21 cellular contexts compared by ENCODE assay signal in the genomic region with DNA sequence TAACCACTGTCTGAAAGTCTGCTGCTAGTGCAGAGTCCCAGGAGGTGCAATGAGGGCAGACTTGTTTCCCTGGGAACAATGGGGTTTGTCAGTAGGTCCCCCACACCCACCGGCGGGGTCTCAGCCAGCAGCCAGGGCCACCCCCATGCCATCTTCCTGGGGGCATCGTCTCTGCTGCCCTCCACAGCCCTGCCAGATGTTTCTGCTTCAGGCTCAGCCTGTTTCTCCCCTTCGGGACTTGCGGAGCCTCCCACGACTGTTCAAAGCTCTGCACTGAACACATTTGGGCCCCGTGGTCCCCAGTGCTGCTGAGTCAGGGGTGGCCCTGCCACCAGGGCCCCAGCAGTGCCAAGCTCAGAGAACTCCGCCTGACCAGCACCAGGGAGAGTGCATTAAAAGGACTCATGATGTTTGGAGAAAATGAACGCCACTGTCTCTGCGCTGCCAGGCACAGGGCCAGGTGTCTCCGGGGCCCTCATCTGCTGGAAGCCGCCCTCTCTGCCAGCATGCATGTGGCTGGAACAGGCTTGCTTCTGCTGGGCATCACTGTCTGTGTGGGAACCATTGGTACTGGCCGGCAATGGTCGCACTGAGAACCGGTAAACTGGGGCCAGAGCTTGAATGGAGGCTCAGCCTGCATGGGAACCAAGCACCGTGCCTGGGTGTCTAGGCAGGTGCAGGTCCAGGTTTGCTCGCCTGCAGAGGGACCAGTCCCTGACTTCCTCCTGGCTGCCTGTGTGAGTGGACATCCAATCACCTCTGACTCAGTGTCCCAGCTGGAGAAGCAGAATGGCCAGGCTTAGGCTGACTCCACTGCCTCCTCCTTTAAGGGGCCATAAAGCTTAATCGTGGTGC.
"Had no signal": no experiment of that assay in that cellular context is flagged by ENCODE, and none has a peak within 500 bp of the region (broad histone marks: within the 10 kb centered on the region; RNA-seq: fewer than 3 reads in every experiment).

No MANE protein-coding gene starts in this region.

- H2AFZ ChIP-seq: parathyroid adenoma had no signal

- H3K9me3 ChIP-seq: gastrocnemius medialis, neutrophil, prostate gland, testis, tibial artery had no signal

- H3K9ac ChIP-seq: parathyroid adenoma had no signal

- H3K27ac ChIP-seq: dorsolateral prefrontal cortex, gastrocnemius medialis, neutrophil, parathyroid adenoma, prostate gland, skin epidermis, spleen, testis, tibial artery had no signal

- DNase-seq: dorsolateral prefrontal cortex; effector CD4-positive, alpha-beta T cell; foreskin fibroblast; gastrocnemius medialis; kidney; mesenchymal stem cell; midbrain; naive thymus-derived CD4-positive, alpha-beta T cell; right cardiac atrium; spleen; stimulated activated CD4-positive, alpha-beta T cell treated with anti-CD3 and anti-CD28 coated beads, Interleukin-4, amount 100 ng/mL, for 4 hours; stimulated activated naive CD8-positive, alpha-beta T cell treated with anti-CD3 and anti-CD28 coated beads, Interleukin-15, Interleukin-2, amounts not matched to agents 100 U/mL and 50 U/mL, for 24 hours; testis had no signal

- H3K79me2 ChIP-seq: parathyroid adenoma had no signal

- ATAC-seq: gastrocnemius medialis; left lobe of liver; naive thymus-derived CD4-positive, alpha-beta T cell; right cardiac atrium; stimulated activated memory B cell treated with anti-CD40 and anti-IgM and Interleukin-4, amounts not matched to agents 10 μg/mL and 1 μg/mL and 100 μg/mL, for 72 hours; stimulated activated naive CD8-positive, alpha-beta T cell treated with anti-CD3 and anti-CD28 coated beads, Interleukin-15, Interleukin-2, amounts not matched to agents 100 U/mL and 50 U/mL, for 24 hours had no signal

- FAIRE-seq: kidney, urothelium cell line had no signal

- H3K4me1 ChIP-seq: gastrocnemius medialis, parathyroid adenoma, prostate gland, spleen, testis, tibial artery had no signal

- H3K27me3 ChIP-seq: neutrophil, testis had no signal

- H3K4me3 ChIP-seq: dorsolateral prefrontal cortex, gastrocnemius medialis, prostate gland, skin epidermis, spleen, testis, tibial artery had no signal

- H3K36me3 ChIP-seq: gastrocnemius medialis, neutrophil, prostate gland, spleen, tibial artery had no signal
